Comparison of ENCODE assay signal across 14 cellular contexts in genomic region chr15:47616876-47617275, GRCh38.
DNase-seq lines count a peak whose midpoint lies in the region; ATAC-seq and TF ChIP-seq lines count a peak whose summit lies in the region.
"Had no signal": no experiment of that assay in that cellular context is flagged by ENCODE, and none has a peak within 500 bp of the region (broad histone marks: within the 10 kb centered on the region; RNA-seq: fewer than 3 reads in every experiment).

No MANE protein-coding gene starts in this region.

- POLR2A ChIA-PET in PC-3 (lab: Charles Lee; ENCODE audit: unreplicated experiment), result no interaction called here

- ATAC-seq in PC-3 (no peak), foreskin keratinocyte (no peak), GM18502 (IDR thresholded peaks at IDR 0.05; ENCODE audit: poor library complexity, unreplicated experiment) (no peak)

- H3K36me3 ChIP-seq in PC-3 (ENCODE audit: low read depth, low read length) (no peaks in the 10 kb centered on the region), WERI-Rb-1 (no peaks in the 10 kb centered on the region)

- H4K20me1 ChIP-seq in PC-3 (ENCODE audit: low read length), result no peaks in the 10 kb centered on the region

- no peak overlapping the region for H2AFZ ChIP-seq in PC-3 (ENCODE audit: low read length)

- no peaks in the 10 kb centered on the region for H3F3A ChIP-seq in PC-3 (ENCODE audit: low read length, unreplicated experiment)

- no peak overlapping the region for H3K27ac ChIP-seq in PC-3 (ENCODE audit: low read length)
- no peak overlapping the region for H3K27ac ChIP-seq in foreskin keratinocyte
- no peak overlapping the region for H3K27ac ChIP-seq in WERI-Rb-1
- H3K27ac ChIP-seq: C4-2B had no signal

- TF ChIP-seq CTCF in LNCaP clone FGC (IDR thresholded peaks at IDR 0.05; ENCODE audit: control insufficient read depth, extremely low read depth, insufficient read depth) (no peak), PC-3 (conservative IDR thresholded peaks at IDR 0.05; ENCODE audit: low read depth, low read length) (no peak), foreskin keratinocyte (conservative IDR thresholded peaks at IDR 0.05) (no peak), WERI-Rb-1 (IDR thresholded peaks at IDR 0.05; ENCODE audit: low read depth, low read length) (no peak)

- no peaks in the 10 kb centered on the region for H3K9me2 ChIP-seq in PC-3 (replicated peaks; ENCODE audit: low read length)

- H3K4me3 ChIP-seq in LNCaP clone FGC (ENCODE audit: low read depth, low read length) (no peak overlapping the region), PC-3 (ENCODE audit: low read length) (no peak overlapping the region), WERI-Rb-1 (ENCODE audit: low read depth, low read length) (no peak overlapping the region)

- H3K9me3 ChIP-seq in PC-3 (ENCODE audit: low read length), result no peaks in the 10 kb centered on the region
- H3K9me3 ChIP-seq in WERI-Rb-1 (ENCODE audit: severe bottlenecking), result no peaks in the 10 kb centered on the region

- CTCF ChIA-PET in PC-3 (lab: Charles Lee), result interaction anchor here (0.6 kb wide), 1 partner anchor 421 kb away, joined by 7 read pairs; no protein-coding TSS in a partner anchor

- no TSS peak for BruUV-seq in PC-3 (replicated peaks; lab: Mats Ljungman, UMichigan)

- H3K79me2 ChIP-seq in PC-3 (ENCODE audit: low read length), result no peaks in the 10 kb centered on the region

- intact Hi-C loops in PC-3 (cut with micrococcal nuclease), result no loop called here

- H3K9ac ChIP-seq in PC-3 (ENCODE audit: low read length), result no peak overlapping the region

- DNase-seq in LNCaP clone FGC (ENCODE audit: low read depth) (peak; percentile 70), PC-3 (peak; percentile 4), foreskin keratinocyte (peak; percentile 13 to 30), OCI-M2 (lab: John Stamatoyannopoulos, UW; ENCODE audit: unreplicated experiment) (no peak), WERI-Rb-1 (no peak)
- DNase-seq: ACHN; CD4-positive, alpha-beta T cell; DMS153; DMS79; GDM1; H9; IMR-90 had no signal

- no peak overlapping the region for H3K4me2 ChIP-seq in PC-3 (ENCODE audit: low read length)

- H3K4me1 ChIP-seq in PC-3 (ENCODE audit: insufficient read depth, low read length) (peaks cover 12% of the 10 kb centered on the region), foreskin keratinocyte (peaks cover 16% of the 10 kb centered on the region)

- H3K27me3 ChIP-seq in PC-3 (ENCODE audit: low read length) (no peaks in the 10 kb centered on the region), foreskin keratinocyte (no peaks in the 10 kb centered on the region), WERI-Rb-1 (ENCODE audit: insufficient read depth, low read depth, severe bottlenecking) (no peaks in the 10 kb centered on the region)

Comparison
In these comparisons a context has a peak if more than half of its experiments do, and no peak if none do; other contexts are left out.
1. DNase-seq: peak in LNCaP clone FGC (single experiment), PC-3 (single experiment) and foreskin keratinocyte (2 of 2); none in OCI-M2 (single experiment) and WERI-Rb-1 (single experiment).